Comparison of ENCODE assay signal across 27 cellular contexts in the genomic region with DNA sequence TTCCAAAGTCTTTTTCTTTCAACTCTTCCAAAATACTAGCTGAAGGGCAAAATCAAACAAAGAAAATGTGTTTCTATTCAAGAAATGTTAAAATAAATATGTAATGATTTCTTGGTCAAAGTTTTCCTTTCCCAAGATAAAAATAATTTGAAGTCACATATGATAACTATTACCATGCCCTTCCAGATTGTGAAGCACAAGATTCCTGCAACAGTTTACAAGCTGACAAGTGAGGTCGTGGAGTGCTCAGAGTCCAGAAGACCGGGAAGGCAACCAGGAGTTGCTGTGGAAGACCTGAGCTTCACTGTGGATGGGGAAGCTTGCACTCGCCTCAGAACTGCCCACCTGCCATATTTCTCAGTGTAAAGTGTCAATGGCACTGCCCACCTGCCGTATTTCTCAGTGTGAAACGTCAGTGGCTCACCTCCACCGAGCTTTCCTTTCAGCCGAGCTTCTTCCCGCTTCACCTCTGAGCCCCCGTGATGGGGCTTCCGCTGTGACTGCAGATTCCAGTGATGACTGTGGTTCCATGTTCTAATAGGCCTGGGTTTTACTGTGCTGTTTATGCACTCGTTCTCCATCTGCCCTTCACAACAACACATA.
DNase-seq lines count a peak whose midpoint lies in the region; ATAC-seq, FAIRE-seq and TF ChIP-seq lines count a peak whose summit lies in the region.
"Had no signal": no experiment of that assay in that cellular context is flagged by ENCODE, and none has a peak within 500 bp of the region (broad histone marks: within the 10 kb centered on the region; RNA-seq: fewer than 3 reads in every experiment).

No MANE protein-coding gene starts in this region.

- no peak overlapping the region for H2AFZ ChIP-seq in osteoblast (ENCODE audit: low read length)

- peaks cover 0 to 10% (median 0%) of the 10 kb centered on the region in 9 donors for H3K27me3 ChIP-seq in heart left ventricle
- no peaks in the 10 kb centered on the region for H3K27me3 ChIP-seq in osteoblast (ENCODE audit: insufficient read depth, low read length)
- H3K27me3 ChIP-seq: SJCRH30 had no signal

- H3K79me2 ChIP-seq in osteoblast (ENCODE audit: insufficient read depth, low read length), result no peaks in the 10 kb centered on the region

- H3K4me3 ChIP-seq in heart left ventricle, result no peak overlapping the region
- no peak overlapping the region for H3K4me3 ChIP-seq in osteoblast (ENCODE audit: insufficient read depth, low read length)
- H3K4me3 ChIP-seq: SJCRH30 had no signal

- DNase-seq in cardiac septum (ENCODE audit: low spot score) (peak; percentile 31), heart left ventricle (no peak), osteoblast (ENCODE audit: insufficient read length, low spot score, missing footprints) (no peak), cerebellum (ENCODE audit: low spot score) (no peak), GM19240 (ENCODE audit: insufficient read length, low spot score) (no peak)
- no peak for DNase-seq in stimulated activated CD4-positive, alpha-beta T cell treated with anti-CD3 and anti-CD28 coated beads, Interleukin-12 subunit alpha, Interleukin-12 subunit beta, amount 100 ng/mL, for 4 hours
- DNase-seq: AML-193; C1 segment of cervical spinal cord; CD4-positive, alpha-beta memory T cell; COR-L47; EL; GF-D8; H7; KBM-7; NCI-H1105; NCI-H1436 treated with DMSO at 0.1 percent for 48 hours; NCI-H187 treated with DMSO at 0.1 percent for 48 hours; NCI-H2171 treated with DMSO at 0.1 percent for 48 hours; NCI-H524 treated with DMSO at 0.1 percent for 48 hours; NCI-H774; NK-92 treated with Interleukin-12 subunit alpha and Interleukin-12 subunit beta, amount 100 ng/mL, for 24 hours; PC-3; SJCRH30 had no signal

- peaks cover 0 to 20% (median 12%) of the 10 kb centered on the region in 12 donors for H3K9me3 ChIP-seq in heart left ventricle
- H3K9me3 ChIP-seq in osteoblast (ENCODE audit: low read depth, low read length), result peaks cover 6% of the 10 kb centered on the region

- H3K4me2 ChIP-seq in osteoblast (ENCODE audit: insufficient read depth, low read length), result no peak overlapping the region

- 65 to 73% (median 71%) methylated on average over 11 of the region's 11 CpGs for WGBS in heart left ventricle, 4 donors

- H4K20me1 ChIP-seq in osteoblast (ENCODE audit: insufficient read depth, low read length), result no peaks in the 10 kb centered on the region

- no peak for ATAC-seq in heart left ventricle
- ATAC-seq: PC-3, SK-N-SH treated with all-trans-retinoic acid at 6 μM for 48 hours had no signal

- FAIRE-seq in endometrium (lab: Jason Lieb, UNC), result peak; percentile 37
- FAIRE-seq: GM12891, HTR-8/SVneo had no signal

- intact Hi-C loops in cardiac septum (cut with DNase I), result no loop called here
- intact Hi-C loops in heart left ventricle (cut with DNase I), result loop anchor here in 1 of 10 donors (10.0 kb wide), 1 partner anchor 832 kb away; no protein-coding TSS in a partner anchor

- no peak for TF ChIP-seq POLR2A in heart left ventricle (IDR thresholded peaks at IDR 0.05)

- TF ChIP-seq CTCF in heart left ventricle (IDR thresholded peaks at IDR 0.05) (no peak), osteoblast (IDR thresholded peaks at IDR 0.05; ENCODE audit: extremely low read depth, low read depth, low read length) (no peak)

- H3K27ac ChIP-seq in heart left ventricle (no peak overlapping the region), osteoblast (ENCODE audit: low read depth, low read length) (peak overlapping the region; percentile 63)
- H3K27ac ChIP-seq: SJCRH30 had no signal

- H3K36me3 ChIP-seq in heart left ventricle (no peaks in the 10 kb centered on the region), osteoblast (ENCODE audit: insufficient read depth, low read length) (no peaks in the 10 kb centered on the region)
- H3K36me3 ChIP-seq: SJCRH30 had no signal

- H3K4me1 ChIP-seq in heart left ventricle, result peaks cover 0 to 4% (median 0%) of the 10 kb centered on the region in 12 donors
- H3K4me1 ChIP-seq in osteoblast (ENCODE audit: insufficient read depth, low read length), result peaks cover 29% of the 10 kb centered on the region
